Comparison of ENCODE assay signal across 19 cellular contexts in the genomic region with DNA sequence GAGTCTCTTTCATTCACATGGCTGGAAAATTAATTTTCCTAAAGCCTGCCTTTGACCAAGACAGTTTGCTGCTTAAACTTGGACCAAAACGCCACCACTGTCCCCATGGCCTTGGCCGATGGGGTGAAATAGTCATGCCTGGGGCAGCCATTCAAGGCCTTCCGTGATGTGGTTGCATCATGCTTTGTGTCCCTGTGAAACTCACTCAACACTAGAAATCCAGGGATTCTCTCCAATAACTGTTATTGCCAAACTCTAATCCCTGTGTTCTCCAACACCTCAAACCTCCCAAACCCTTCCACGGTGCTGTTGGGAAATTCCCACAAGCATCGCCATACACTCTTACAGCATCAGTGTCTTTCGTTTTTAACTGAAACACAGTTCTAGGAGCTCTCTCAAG. TPM values are rescaled to one million over a fixed set of nuclear protein-coding genes. Genes with fewer than 3 reads are reported as not detected.
A peak's percentile ranks its signal among the peaks of the same experiment; 100 is the strongest.
DNase-seq lines count a peak whose midpoint lies in the region; ATAC-seq and TF ChIP-seq lines count a peak whose summit lies in the region.
"Had no signal": no experiment of that assay in that cellular context is flagged by ENCODE, and none has a peak within 500 bp of the region (broad histone marks: within the 10 kb centered on the region; RNA-seq: fewer than 3 reads in every experiment).

No MANE protein-coding gene starts in this region.

- TF ChIP-seq CTCF in esophagus muscularis mucosa (IDR thresholded peaks at IDR 0.05) (no peak), liver (IDR thresholded peaks at IDR 0.05; ENCODE audit: low read depth, low read length, missing input control) (no peak), uterus (IDR thresholded peaks at IDR 0.05) (no peak)

- H3K4me3 ChIP-seq in esophagus muscularis mucosa (no peak overlapping the region), liver (ENCODE audit: low read depth in 1 of 3, low read length in 3 of 3) (no peak overlapping the region), aorta (ENCODE audit: low read length in 2 of 2) (no peak overlapping the region), uterus (no peak overlapping the region)

- intact Hi-C loops in Right ventricle myocardium inferior (cut with DNase I) = loop anchor here (5.0 kb wide), 3 partner anchors 90 to 185 kb away; a partner anchor contains a TSS
- intact Hi-C loops in cardiac septum (cut with DNase I) = loop anchor here (5.0 kb wide), 1 partner anchor 150 kb away; a partner anchor contains a TSS
- intact Hi-C loops in esophagus muscularis mucosa (cut with DNase I) = loop anchor here (2.0 to 5.0 kb wide), 4 partner anchors 80 to 191 kb away; a partner anchor contains a TSS
- intact Hi-C loops in aorta (cut with DNase I) = loop anchor here in 1 of 2 donors (5.0 to 10.0 kb wide), 3 partner anchors 80 to 187 kb away; a partner anchor contains a TSS
- intact Hi-C loops in uterus (cut with DNase I; ENCODE audit: low total_unique reads) = no loop called here

- H3K27me3 ChIP-seq in esophagus muscularis mucosa (no peaks in the 10 kb centered on the region), liver (ENCODE audit: control insufficient read depth in 4 of 4, insufficient read depth in 4 of 4, low read length in 3 of 4) (no peaks in the 10 kb centered on the region), aorta (ENCODE audit: control insufficient read depth in 1 of 2, insufficient read depth in 2 of 2, low read length in 1 of 2) (no peaks in the 10 kb centered on the region), uterus (no peaks in the 10 kb centered on the region)

- in situ Hi-C loops in KBM-7 (cut with MboI; ENCODE audit: low pct_unique_long_range_greater_than_20kb, low sequenced_read_pairs) = no loop called here

- DNase-seq in Right ventricle myocardium inferior (ENCODE audit: missing footprints) (peak; percentile 74), cardiac septum (ENCODE audit: low spot score) (no peak), esophagus muscularis mucosa (ENCODE audit: extremely low spot score) (no peak), aorta (peak in 1 of 2 donors; percentile 69), uterus (no peak), KBM-7 (no peak)
- no peak for DNase-seq in activated CD4-positive, alpha-beta T cell treated with anti-CD3 and anti-CD28 coated beads for 48 hours
- DNase-seq: 8988T; activated CD8-positive, alpha-beta memory T cell treated with anti-CD3 and anti-CD28 coated beads for 24 hours; activated gamma-delta T cell treated with Interleukin-2 at 50 U/mL for 16 hours; activated T-cell treated with anti-CD3 and anti-CD28 coated beads, Interleukin-2, amount 50 U/mL, for 24 hours; AML-193; CD4-positive, alpha-beta T cell; effector CD4-positive, alpha-beta T cell; EL; NCI-H446; OCI-M1; stimulated activated naive CD8-positive, alpha-beta T cell treated with anti-CD3 and anti-CD28 coated beads, Interleukin-15, amount 100 ng/mL, for 72 hours had no signal

- TF ChIP-seq POLR2A in esophagus muscularis mucosa (IDR thresholded peaks at IDR 0.05; ENCODE audit: low read depth) (no peak), uterus (IDR thresholded peaks at IDR 0.05) (no peak)

- no peak for TF ChIP-seq EP300 in esophagus muscularis mucosa (IDR thresholded peaks at IDR 0.05)

- TF ChIP-seq RAD21 in liver (IDR thresholded peaks at IDR 0.05) = peak; percentile 23 to 39

- H3K9me3 ChIP-seq in esophagus muscularis mucosa = no peaks in the 10 kb centered on the region
- H3K9me3 ChIP-seq in liver (ENCODE audit: control insufficient read depth in 4 of 4, low read length in 3 of 4) = no peaks in the 10 kb centered on the region
- H3K9me3 ChIP-seq in aorta (ENCODE audit: control insufficient read depth, low read length) = no peaks in the 10 kb centered on the region
- H3K9me3 ChIP-seq in uterus = no peaks in the 10 kb centered on the region

- H3K27ac ChIP-seq in esophagus muscularis mucosa (replicated peaks in 1 of 4) (peak overlapping the region in 3 of 4 donors; percentile 22 to 88 (median 87)), liver (ENCODE audit: low read depth in 1 of 2, low read length in 2 of 2) (peak overlapping the region in 1 of 2 donors; percentile 7), aorta (ENCODE audit: low read depth in 1 of 2, low read length in 2 of 2) (no peak overlapping the region), uterus (no peak overlapping the region)

- H3K4me1 ChIP-seq in esophagus muscularis mucosa = peaks cover 23 to 30% (median 24%) of the 10 kb centered on the region in 4 donors
- H3K4me1 ChIP-seq in liver (ENCODE audit: control insufficient read depth in 4 of 4, insufficient read depth in 4 of 4, low read length in 3 of 4) = peaks cover 16 to 29% (median 19%) of the 10 kb centered on the region in 4 donors
- H3K4me1 ChIP-seq in aorta (ENCODE audit: control insufficient read depth in 1 of 2, insufficient read depth in 2 of 2, low read length in 2 of 2) = no peaks in the 10 kb centered on the region
- H3K4me1 ChIP-seq in uterus = peaks cover 0 to 8% of the 10 kb centered on the region in 2 donors

- H3K9ac ChIP-seq in liver (ENCODE audit: low read depth in 1 of 2, low read length in 2 of 2) = no peak overlapping the region

- H3K36me3 ChIP-seq in esophagus muscularis mucosa = no peaks in the 10 kb centered on the region
- H3K36me3 ChIP-seq in liver (ENCODE audit: control insufficient read depth in 4 of 4, insufficient read depth in 3 of 4, low read depth in 1 of 4, low read length in 3 of 4) = no peaks in the 10 kb centered on the region
- H3K36me3 ChIP-seq in aorta (ENCODE audit: control insufficient read depth in 1 of 2, insufficient read depth in 2 of 2, low read length in 1 of 2) = no peaks in the 10 kb centered on the region
- no peaks in the 10 kb centered on the region for H3K36me3 ChIP-seq in uterus

- 75% methylated on average over 6 of the region's 6 CpGs for WGBS in esophagus muscularis mucosa
- WGBS in liver = 42% methylated on average over 6 of the region's 6 CpGs
- WGBS in aorta, 2 donors = 93 to 95% methylated on average over 6 of the region's 6 CpGs

- ATAC-seq in Right ventricle myocardium inferior (peak; percentile 63), aorta (ENCODE audit: low FRiP score) (peak; percentile 47)
- ATAC-seq: stimulated activated naive CD8-positive, alpha-beta T cell treated with anti-CD3 and anti-CD28 coated beads, Interleukin-15, amount 100 ng/mL, for 72 hours had no signal

TF ChIP-seq in liver, 16 proteins besides CTCF, POLR2A, EP300 and RAD21 (continues in another document):
- TF ChIP-seq YY1 (IDR thresholded peaks at IDR 0.05) = peak; percentile 93
- TF ChIP-seq GABPA (IDR thresholded peaks at IDR 0.05 in 1 of 2, conservative IDR thresholded peaks at IDR 0.05 in 1 of 2) = peak in 1 of 2 donors; percentile 63
- TF ChIP-seq FOXA2 (IDR thresholded peaks at IDR 0.05) = no peak
- TF ChIP-seq EGR1 (IDR thresholded peaks at IDR 0.05; ENCODE audit: low read depth in 2 of 2) = no peak
- TF ChIP-seq, protein P1, sequence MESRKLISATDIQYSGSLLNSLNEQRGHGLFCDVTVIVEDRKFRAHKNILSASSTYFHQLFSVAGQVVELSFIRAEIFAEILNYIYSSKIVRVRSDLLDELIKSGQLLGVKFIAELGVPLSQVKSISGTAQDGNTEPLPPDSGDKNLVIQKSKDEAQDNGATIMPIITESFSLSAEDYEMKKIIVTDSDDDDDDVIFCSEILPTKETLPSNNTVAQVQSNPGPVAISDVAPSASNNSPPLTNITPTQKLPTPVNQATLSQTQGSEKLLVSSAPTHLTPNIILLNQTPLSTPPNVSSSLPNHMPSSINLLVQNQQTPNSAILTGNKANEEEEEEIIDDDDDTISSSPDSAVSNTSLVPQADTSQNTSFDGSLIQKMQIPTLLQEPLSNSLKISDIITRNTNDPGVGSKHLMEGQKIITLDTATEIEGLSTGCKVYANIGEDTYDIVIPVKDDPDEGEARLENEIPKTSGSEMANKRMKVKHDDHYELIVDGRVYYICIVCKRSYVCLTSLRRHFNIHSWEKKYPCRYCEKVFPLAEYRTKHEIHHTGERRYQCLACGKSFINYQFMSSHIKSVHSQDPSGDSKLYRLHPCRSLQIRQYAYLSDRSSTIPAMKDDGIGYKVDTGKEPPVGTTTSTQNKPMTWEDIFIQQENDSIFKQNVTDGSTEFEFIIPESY (IDR thresholded peaks at IDR 0.05) = peak; percentile 83
- TF ChIP-seq FOXA1 (IDR thresholded peaks at IDR 0.05) = no peak
- TF ChIP-seq HNF4A (conservative IDR thresholded peaks at IDR 0.05) = peak; percentile 75 to 88
- TF ChIP-seq RXRA (IDR thresholded peaks at IDR 0.05) = peak; percentile 86 to 98
- TF ChIP-seq JUND (IDR thresholded peaks at IDR 0.05) = peak in 1 of 2 donors; percentile 80
- no peak for TF ChIP-seq HNF4G (IDR thresholded peaks at IDR 0.05)
- no peak for TF ChIP-seq NR2F2 (IDR thresholded peaks at IDR 0.05)
- peak; percentile 72 for TF ChIP-seq SP1 (IDR thresholded peaks at IDR 0.05)
- TF ChIP-seq, protein P2, sequence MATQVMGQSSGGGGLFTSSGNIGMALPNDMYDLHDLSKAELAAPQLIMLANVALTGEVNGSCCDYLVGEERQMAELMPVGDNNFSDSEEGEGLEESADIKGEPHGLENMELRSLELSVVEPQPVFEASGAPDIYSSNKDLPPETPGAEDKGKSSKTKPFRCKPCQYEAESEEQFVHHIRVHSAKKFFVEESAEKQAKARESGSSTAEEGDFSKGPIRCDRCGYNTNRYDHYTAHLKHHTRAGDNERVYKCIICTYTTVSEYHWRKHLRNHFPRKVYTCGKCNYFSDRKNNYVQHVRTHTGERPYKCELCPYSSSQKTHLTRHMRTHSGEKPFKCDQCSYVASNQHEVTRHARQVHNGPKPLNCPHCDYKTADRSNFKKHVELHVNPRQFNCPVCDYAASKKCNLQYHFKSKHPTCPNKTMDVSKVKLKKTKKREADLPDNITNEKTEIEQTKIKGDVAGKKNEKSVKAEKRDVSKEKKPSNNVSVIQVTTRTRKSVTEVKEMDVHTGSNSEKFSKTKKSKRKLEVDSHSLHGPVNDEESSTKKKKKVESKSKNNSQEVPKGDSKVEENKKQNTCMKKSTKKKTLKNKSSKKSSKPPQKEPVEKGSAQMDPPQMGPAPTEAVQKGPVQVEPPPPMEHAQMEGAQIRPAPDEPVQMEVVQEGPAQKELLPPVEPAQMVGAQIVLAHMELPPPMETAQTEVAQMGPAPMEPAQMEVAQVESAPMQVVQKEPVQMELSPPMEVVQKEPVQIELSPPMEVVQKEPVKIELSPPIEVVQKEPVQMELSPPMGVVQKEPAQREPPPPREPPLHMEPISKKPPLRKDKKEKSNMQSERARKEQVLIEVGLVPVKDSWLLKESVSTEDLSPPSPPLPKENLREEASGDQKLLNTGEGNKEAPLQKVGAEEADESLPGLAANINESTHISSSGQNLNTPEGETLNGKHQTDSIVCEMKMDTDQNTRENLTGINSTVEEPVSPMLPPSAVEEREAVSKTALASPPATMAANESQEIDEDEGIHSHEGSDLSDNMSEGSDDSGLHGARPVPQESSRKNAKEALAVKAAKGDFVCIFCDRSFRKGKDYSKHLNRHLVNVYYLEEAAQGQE (IDR thresholded peaks at IDR 0.05) = peak; percentile 46

RNA-seq across cellular contexts. Expression of a gene that starts 1.4 kb away (rescaled TPM):
- 42.0 TPM for total RNA-seq in Right ventricle myocardium inferior
- total RNA-seq in cardiac septum = 50.8 TPM
- total RNA-seq in esophagus muscularis mucosa = 100 to 1,000 TPM in 2 of 4 donors, 10 to 100 TPM in 2; 61.5 to 116 (median 99.0) TPM
- total RNA-seq in liver = 100 to 1,000 TPM; 117 to 273 TPM
- polyA plus RNA-seq in liver = 100 to 1,000 TPM in 1 of 2 donors, 10 to 100 TPM in 1; 50.2 to 204 TPM
- 10 to 100 TPM; 94.7 to 96.7 TPM for total RNA-seq in aorta
- polyA plus RNA-seq in aorta = 10 to 100 TPM; 62.5 to 94.0 TPM
- total RNA-seq in uterus = 100 to 1,000 TPM in 3 of 4 donors, 10 to 100 TPM in 1; 70.8 to 279 (median 104) TPM

Comparison
In these comparisons a context has a peak if more than half of its experiments do, and no peak if none do; other contexts are left out.
1. H3K27ac ChIP-seq: peak in esophagus muscularis mucosa (3 of 4); none in aorta (0 of 2) and uterus (0 of 2).